Comparison of ENCODE assay signal across 22 cellular contexts in the genomic region with DNA sequence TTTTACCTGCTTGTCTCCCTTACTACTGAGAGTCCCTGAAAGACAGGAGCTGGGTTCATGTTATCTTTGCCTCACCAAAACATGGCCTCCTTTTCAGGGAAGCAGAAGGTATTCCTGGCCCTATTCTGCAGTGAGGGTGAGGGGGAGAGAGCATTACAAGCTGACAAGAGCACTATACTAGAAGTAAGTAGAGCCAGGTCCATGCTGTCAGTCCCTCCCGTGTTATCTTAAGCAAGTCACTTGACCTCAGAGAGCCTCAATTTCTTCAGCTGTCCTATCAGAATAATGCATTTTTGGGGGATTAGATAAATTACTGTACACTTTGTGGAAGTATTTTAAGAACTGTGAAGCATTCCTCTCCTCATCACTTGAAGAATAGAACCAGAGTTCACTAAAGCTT.
"Had no signal": no experiment of that assay in that cellular context is flagged by ENCODE, and none has a peak within 500 bp of the region (broad histone marks: within the 10 kb centered on the region; RNA-seq: fewer than 3 reads in every experiment).

No MANE protein-coding gene starts in this region.

- H3K27ac Mint-ChIP-seq: activated naive CD4-positive, alpha-beta T cell treated with anti-CD3 and anti-CD28 coated beads, Interleukin-2, amount 50 U/mL, for 72 hours; brain; natural killer cell treated with Interleukin-12 subunit alpha and Interleukin-12 subunit beta and Interleukin-15 and Interleukin-18, amount 100 ng/mL, for 72 hours; WTC11 had no signal

- H3K9me3 Mint-ChIP-seq: natural killer cell treated with Interleukin-12 subunit alpha and Interleukin-12 subunit beta and Interleukin-15 and Interleukin-18, amount 100 ng/mL, for 72 hours had no signal

- H3K27me3 Mint-ChIP-seq: brain; natural killer cell treated with Interleukin-12 subunit alpha and Interleukin-12 subunit beta and Interleukin-15 and Interleukin-18, amount 100 ng/mL, for 72 hours had no signal

- H3K4me1 Mint-ChIP-seq: brain had no signal

- H3K27me3 ChIP-seq: esophagus squamous epithelium, gastrocnemius medialis, spleen, thyroid gland had no signal

- H3K9me3 ChIP-seq: esophagus squamous epithelium, gastrocnemius medialis, spleen, thyroid gland had no signal

- ATAC-seq: activated naive CD4-positive, alpha-beta T cell treated with anti-CD3 and anti-CD28 coated beads, Interleukin-2, amount 50 U/mL, for 72 hours; gastrocnemius medialis; natural killer cell treated with Interleukin-12 subunit alpha and Interleukin-12 subunit beta and Interleukin-15 and Interleukin-18, amount 100 ng/mL, for 72 hours; stimulated activated naive CD8-positive, alpha-beta T cell treated with anti-CD3 and anti-CD28 coated beads, Interleukin-15, Interleukin-2, amounts not matched to agents 100 U/mL and 50 U/mL, for 24 hours; WTC11 had no signal

- H3K4me1 ChIP-seq: esophagus squamous epithelium, gastrocnemius medialis, spleen, thyroid gland had no signal

- DNase-seq: activated gamma-delta T cell treated with Interleukin-2 at 50 U/mL for 16 hours; activated T-cell treated with anti-CD3 and anti-CD28 coated beads, Interleukin-2, amount 50 U/mL, for 1 hour; aorta; central memory CD4-positive, alpha-beta T cell; effector memory CD4-positive, alpha-beta T cell; esophagus squamous epithelium; gastrocnemius medialis; head of caudate nucleus; islet precursor cell; occipital lobe; posterior cingulate gyrus; spleen; stimulated activated CD4-positive, alpha-beta T cell treated with anti-CD3 and anti-CD28 coated beads, Interleukin-4, amount 100 ng/mL, for 1 hour; stimulated activated naive CD8-positive, alpha-beta T cell treated with anti-CD3 and anti-CD28 coated beads, Interleukin-15, Interleukin-2, amounts not matched to agents 100 U/mL and 50 U/mL, for 24 hours; substantia nigra; T-helper 9 cell; thyroid gland had no signal

- H3K27ac ChIP-seq: gastrocnemius medialis, spleen, thyroid gland had no signal

- H3K4me3 ChIP-seq: esophagus squamous epithelium, gastrocnemius medialis, lung, spleen, thyroid gland had no signal

- H3K36me3 ChIP-seq: esophagus squamous epithelium, gastrocnemius medialis, thyroid gland had no signal

- H3K4me3 Mint-ChIP-seq: brain; natural killer cell treated with Interleukin-12 subunit alpha and Interleukin-12 subunit beta and Interleukin-15 and Interleukin-18, amount 100 ng/mL, for 72 hours; WTC11 had no signal
